Comparison of ENCODE assay signal across 1 cellular context in genomic region chr9:101530076-101530711, GRCh38.
TF ChIP-seq lines count a peak whose summit lies in the region.

No MANE protein-coding gene starts in this region.

TF ChIP-seq in endothelial cell of umbilical vein, 7 proteins besides CTCF, POLR2A, EP300 and RAD21 (continued from another document):
- TF ChIP-seq MYC (IDR thresholded peaks at IDR 0.05; ENCODE audit: low read depth, low read length): no peak
- no peak for TF ChIP-seq EZH2 (IDR thresholded peaks at IDR 0.05; ENCODE audit: borderline replicate concordance, low read depth, low read length, severe bottlenecking)
- TF ChIP-seq GATA2 (IDR thresholded peaks at IDR 0.05; ENCODE audit: insufficient read depth, insufficient read length, low read depth, low read length): no peak
